ENCODE assay signal across 8 cellular contexts in genomic region chr2:173076557-173077345, GRCh38. TPM values are rescaled to one million over a fixed set of nuclear protein-coding genes. Genes with fewer than 3 reads are reported as not detected.
A peak's percentile ranks its signal among the peaks of the same experiment; 100 is the strongest.
DNase-seq lines count a peak whose midpoint lies in the region; ATAC-seq and TF ChIP-seq lines count a peak whose summit lies in the region.

No MANE protein-coding gene starts in this region.

- peak overlapping the region; percentile 97 for H3K4me3 ChIP-seq in cardiac muscle cell

- CTCF ChIA-PET in activated naive CD4-positive, alpha-beta T cell treated with anti-CD3 and anti-CD28 coated beads, Interleukin-2, amount 10 ng/mL, durations not matched to agents 7 days and 5 days (lab: Charles Lee), result interaction anchor here (0.7 kb wide), 1 partner anchor 133 kb away, joined by 3 read pairs; no protein-coding TSS in a partner anchor

- no peaks in the 10 kb centered on the region for H3K36me3 Mint-ChIP-seq in activated naive CD4-positive, alpha-beta T cell treated with anti-CD3 and anti-CD28 coated beads, Interleukin-2, amount 10 ng/mL, durations not matched to agents 7 days and 5 days

- peak overlapping the region; percentile 76 for H3K4me3 Mint-ChIP-seq in activated naive CD4-positive, alpha-beta T cell treated with anti-CD3 and anti-CD28 coated beads, Interleukin-2, amount 10 ng/mL, durations not matched to agents 7 days and 5 days

- peaks cover 28% of the 10 kb centered on the region for H3K27me3 Mint-ChIP-seq in activated naive CD4-positive, alpha-beta T cell treated with anti-CD3 and anti-CD28 coated beads, Interleukin-2, amount 10 ng/mL, durations not matched to agents 7 days and 5 days

- DNase-seq in activated naive CD4-positive, alpha-beta T cell treated with Interleukin-2 at 50 U/mL for 16 hours, result peak; percentile 19
- no peak for DNase-seq in activated naive CD4-positive, alpha-beta T cell (lab: John Stamatoyannopoulos, UW)
- DNase-seq in NCI-H446 (lab: John Stamatoyannopoulos, UW) (peak; percentile 22 to 28), cardiac muscle cell (ENCODE audit: low read depth in 1 of 2, low spot score in 1 of 2) (peak; percentile 47 to 54), pons (ENCODE audit: low spot score) (peak; percentile 15), NCI-H1930 (lab: John Stamatoyannopoulos, UW) (no peak)
- DNase-seq in activated naive CD4-positive, alpha-beta T cell treated with anti-CD3 and anti-CD28 coated beads, Interleukin-2, amount 10 ng/mL, durations not matched to agents 7 days and 5 days, result peak; percentile 42

- no peaks in the 10 kb centered on the region for H3K9me3 Mint-ChIP-seq in activated naive CD4-positive, alpha-beta T cell treated with anti-CD3 and anti-CD28 coated beads, Interleukin-2, amount 10 ng/mL, durations not matched to agents 7 days and 5 days

- H3K27me3 ChIP-seq in cardiac muscle cell, result no peaks in the 10 kb centered on the region

- H3K27ac Mint-ChIP-seq in activated naive CD4-positive, alpha-beta T cell treated with anti-CD3 and anti-CD28 coated beads, Interleukin-2, amount 10 ng/mL, durations not matched to agents 7 days and 5 days, result peak overlapping the region; percentile 50

- no peak for TF ChIP-seq CTCF in cardiac muscle cell (IDR thresholded peaks at IDR 0.05; ENCODE audit: low read depth, low read length)

- peaks cover 27% of the 10 kb centered on the region for H3K4me1 Mint-ChIP-seq in activated naive CD4-positive, alpha-beta T cell treated with anti-CD3 and anti-CD28 coated beads, Interleukin-2, amount 10 ng/mL, durations not matched to agents 7 days and 5 days

- peaks cover 45% of the 10 kb centered on the region for H3K4me1 ChIP-seq in cardiac muscle cell (ENCODE audit: low read depth)

- ATAC-seq in HG02759 (IDR thresholded peaks at IDR 0.05; ENCODE audit: unreplicated experiment), result peak; percentile 29

- H3K27ac ChIP-seq in cardiac muscle cell, result peak overlapping the region; percentile 100

- H3K36me3 ChIP-seq in cardiac muscle cell, result no peaks in the 10 kb centered on the region

- no peaks in the 10 kb centered on the region for H3K9me3 ChIP-seq in cardiac muscle cell (ENCODE audit: low read depth)

RNA-seq across cellular contexts. Expression of gene MAP3K20, which starts 1.1 kb away (rescaled TPM):
- 86.8 and 151 TPM in 2 replicates for total RNA-seq in cardiac muscle cell
- polyA plus RNA-seq in cardiac muscle cell, result 169 and 291 TPM in 2 replicates

Comparison
In these comparisons a context has a peak if more than half of its experiments do, and no peak if none do; other contexts are left out.
1. DNase-seq: peak in activated naive CD4-positive, alpha-beta T cell treated with Interleukin-2 at 50 U/mL for 16 hours (single experiment), NCI-H446 (2 of 2), activated naive CD4-positive, alpha-beta T cell treated with anti-CD3 and anti-CD28 coated beads, Interleukin-2, amount 10 ng/mL, durations not matched to agents 7 days and 5 days (single experiment), cardiac muscle cell (2 of 2) and pons (single experiment); none in activated naive CD4-positive, alpha-beta T cell (0 of 4) and NCI-H1930 (0 of 2).